ENCODE assay signal across 1 cellular context in the genomic region with DNA sequence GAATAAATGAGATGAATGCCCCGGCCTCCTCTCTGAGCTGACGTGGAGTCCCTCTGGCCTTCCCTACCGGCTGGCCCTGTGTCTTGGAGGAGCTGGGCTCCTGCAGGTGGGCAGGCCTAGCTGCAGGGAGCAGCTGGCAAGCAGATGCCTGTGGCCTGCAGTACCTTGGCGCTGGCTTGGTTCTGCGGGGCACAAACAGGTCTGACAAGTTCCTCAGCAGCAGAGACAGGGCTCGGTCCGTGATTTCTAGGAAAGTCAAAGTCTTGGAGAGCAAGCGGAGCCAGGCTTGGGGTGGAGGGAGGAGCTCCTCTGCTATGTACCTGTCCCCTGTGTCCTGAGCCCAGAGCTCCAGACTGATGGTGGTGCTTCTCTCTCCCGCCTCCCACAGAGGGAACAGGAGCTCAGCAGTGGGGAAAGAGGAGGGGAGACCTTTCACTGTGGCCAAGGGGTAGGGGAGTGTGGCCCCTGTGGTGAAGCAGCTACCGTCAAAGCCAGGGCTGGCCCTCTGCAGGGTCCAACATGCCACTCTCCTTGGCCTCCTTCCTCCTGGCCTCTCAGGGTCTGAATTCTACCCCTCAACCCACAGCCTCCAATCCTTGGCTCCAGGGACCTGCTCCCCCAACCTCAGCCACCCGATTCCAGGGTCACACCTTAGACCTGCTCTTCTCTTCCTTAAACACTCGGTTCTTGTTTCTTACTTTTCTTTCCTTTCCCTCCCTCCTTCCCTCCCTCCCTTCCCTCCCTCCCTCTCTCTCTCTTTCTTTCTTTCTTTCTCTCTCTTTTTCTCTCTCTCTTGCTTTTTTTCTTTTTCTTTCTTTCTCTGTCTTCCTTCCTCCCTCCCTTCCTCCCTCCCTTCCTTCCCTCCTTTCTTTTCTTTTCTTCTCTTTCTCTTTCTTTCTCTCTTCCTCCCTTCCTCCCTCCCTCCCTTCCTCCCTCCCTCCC.
TF ChIP-seq lines count a peak whose summit lies in the region.

No MANE protein-coding gene starts in this region.

TF ChIP-seq in WTC11, 78 proteins besides CTCF, POLR2A, EP300 and RAD21 (continued from another document):
- TF ChIP-seq, protein P1, sequence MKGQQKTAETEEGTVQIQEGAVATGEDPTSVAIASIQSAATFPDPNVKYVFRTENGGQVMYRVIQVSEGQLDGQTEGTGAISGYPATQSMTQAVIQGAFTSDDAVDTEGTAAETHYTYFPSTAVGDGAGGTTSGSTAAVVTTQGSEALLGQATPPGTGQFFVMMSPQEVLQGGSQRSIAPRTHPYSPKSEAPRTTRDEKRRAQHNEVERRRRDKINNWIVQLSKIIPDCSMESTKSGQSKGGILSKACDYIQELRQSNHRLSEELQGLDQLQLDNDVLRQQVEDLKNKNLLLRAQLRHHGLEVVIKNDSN (CRISPR knock-in tag; IDR thresholded peaks at IDR 0.05), result no peak
- TF ChIP-seq, protein P2, sequence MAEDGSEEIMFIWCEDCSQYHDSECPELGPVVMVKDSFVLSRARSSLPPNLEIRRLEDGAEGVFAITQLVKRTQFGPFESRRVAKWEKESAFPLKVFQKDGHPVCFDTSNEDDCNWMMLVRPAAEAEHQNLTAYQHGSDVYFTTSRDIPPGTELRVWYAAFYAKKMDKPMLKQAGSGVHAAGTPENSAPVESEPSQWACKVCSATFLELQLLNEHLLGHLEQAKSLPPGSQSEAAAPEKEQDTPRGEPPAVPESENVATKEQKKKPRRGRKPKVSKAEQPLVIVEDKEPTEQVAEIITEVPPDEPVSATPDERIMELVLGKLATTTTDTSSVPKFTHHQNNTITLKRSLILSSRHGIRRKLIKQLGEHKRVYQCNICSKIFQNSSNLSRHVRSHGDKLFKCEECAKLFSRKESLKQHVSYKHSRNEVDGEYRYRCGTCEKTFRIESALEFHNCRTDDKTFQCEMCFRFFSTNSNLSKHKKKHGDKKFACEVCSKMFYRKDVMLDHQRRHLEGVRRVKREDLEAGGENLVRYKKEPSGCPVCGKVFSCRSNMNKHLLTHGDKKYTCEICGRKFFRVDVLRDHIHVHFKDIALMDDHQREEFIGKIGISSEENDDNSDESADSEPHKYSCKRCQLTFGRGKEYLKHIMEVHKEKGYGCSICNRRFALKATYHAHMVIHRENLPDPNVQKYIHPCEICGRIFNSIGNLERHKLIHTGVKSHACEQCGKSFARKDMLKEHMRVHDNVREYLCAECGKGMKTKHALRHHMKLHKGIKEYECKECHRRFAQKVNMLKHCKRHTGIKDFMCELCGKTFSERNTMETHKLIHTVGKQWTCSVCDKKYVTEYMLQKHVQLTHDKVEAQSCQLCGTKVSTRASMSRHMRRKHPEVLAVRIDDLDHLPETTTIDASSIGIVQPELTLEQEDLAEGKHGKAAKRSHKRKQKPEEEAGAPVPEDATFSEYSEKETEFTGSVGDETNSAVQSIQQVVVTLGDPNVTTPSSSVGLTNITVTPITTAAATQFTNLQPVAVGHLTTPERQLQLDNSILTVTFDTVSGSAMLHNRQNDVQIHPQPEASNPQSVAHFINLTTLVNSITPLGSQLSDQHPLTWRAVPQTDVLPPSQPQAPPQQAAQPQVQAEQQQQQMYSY (CRISPR knock-in tag; IDR thresholded peaks at IDR 0.05), result peak; percentile 64
- no peak for TF ChIP-seq ZNF121 (CRISPR knock-in tag; IDR thresholded peaks at IDR 0.05)
- no peak for TF ChIP-seq NFATC4 (CRISPR knock-in tag; IDR thresholded peaks at IDR 0.05)
- TF ChIP-seq, protein P3, sequence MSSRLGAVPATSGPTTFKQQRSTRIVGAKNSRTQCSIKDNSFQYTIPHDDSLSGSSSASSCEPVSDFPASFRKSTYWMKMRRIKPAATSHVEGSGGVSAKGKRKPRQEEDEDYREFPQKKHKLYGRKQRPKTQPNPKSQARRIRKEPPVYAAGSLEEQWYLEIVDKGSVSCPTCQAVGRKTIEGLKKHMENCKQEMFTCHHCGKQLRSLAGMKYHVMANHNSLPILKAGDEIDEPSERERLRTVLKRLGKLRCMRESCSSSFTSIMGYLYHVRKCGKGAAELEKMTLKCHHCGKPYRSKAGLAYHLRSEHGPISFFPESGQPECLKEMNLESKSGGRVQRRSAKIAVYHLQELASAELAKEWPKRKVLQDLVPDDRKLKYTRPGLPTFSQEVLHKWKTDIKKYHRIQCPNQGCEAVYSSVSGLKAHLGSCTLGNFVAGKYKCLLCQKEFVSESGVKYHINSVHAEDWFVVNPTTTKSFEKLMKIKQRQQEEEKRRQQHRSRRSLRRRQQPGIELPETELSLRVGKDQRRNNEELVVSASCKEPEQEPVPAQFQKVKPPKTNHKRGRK (CRISPR knock-in tag; IDR thresholded peaks at IDR 0.05; ENCODE audit: borderline replicate concordance), result peak; percentile 97; the same call in 1 of the 2 replicates
TF ChIP-seq in WTC11: peak in this region for 2.
